Comparison of ENCODE assay signal across 19 cellular contexts in the genomic region with DNA sequence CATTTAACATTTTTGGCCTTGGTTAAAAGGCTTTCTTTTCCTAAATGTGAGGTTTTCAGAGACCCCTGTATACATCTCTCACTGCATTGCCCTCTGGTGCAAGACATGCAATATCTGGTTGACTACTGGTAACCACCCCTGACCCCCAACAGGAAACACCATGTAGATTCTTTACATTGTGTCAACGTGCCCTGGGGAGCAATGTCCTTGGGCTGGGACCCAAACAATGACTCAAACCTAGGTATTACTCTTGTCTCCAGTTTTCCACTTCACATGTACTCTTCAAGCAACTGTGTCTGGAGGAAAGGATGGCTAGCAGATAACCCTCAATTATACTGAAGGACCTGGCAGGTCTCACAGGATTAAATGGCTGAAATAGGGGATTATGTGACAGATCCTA. TPM values are rescaled to one million over a fixed set of nuclear protein-coding genes. Genes with fewer than 3 reads are reported as not detected.
"Had no signal": no experiment of that assay in that cellular context is flagged by ENCODE, and none has a peak within 500 bp of the region (broad histone marks: within the 10 kb centered on the region; RNA-seq: fewer than 3 reads in every experiment).

No MANE protein-coding gene starts in this region.

- H3K4me3 ChIP-seq: hepatocyte, ovary had no signal

- H3K27ac Mint-ChIP-seq: activated CD4-positive, alpha-beta memory T cell treated with anti-CD3 and anti-CD28 coated beads for 36 hours; activated CD4-positive, alpha-beta T cell treated with anti-CD3 and anti-CD28 coated beads for 36 hours; activated CD8-positive, alpha-beta memory T cell treated with anti-CD3 and anti-CD28 coated beads, Interleukin-2, amount 10 ng/mL, durations not matched to agents 7 days and 5 days; T-helper 17 cell had no signal

- H3K27me3 ChIP-seq: ovary had no signal

- H3K36me3 ChIP-seq: esophagus muscularis mucosa, ovary, stomach, thoracic aorta, WERI-Rb-1 had no signal

- DNase-seq: activated CD4-positive, alpha-beta memory T cell treated with anti-CD3 and anti-CD28 coated beads for 36 hours; activated CD4-positive, alpha-beta T cell treated with anti-CD3 and anti-CD28 coated beads for 36 hours; activated CD8-positive, alpha-beta memory T cell treated with anti-CD3 and anti-CD28 coated beads, Interleukin-2, amount 10 ng/mL, durations not matched to agents 7 days and 5 days; activated effector memory CD4-positive, alpha-beta T cell treated with Interleukin-2 at 50 U/mL for 16 hours; activated naive CD4-positive, alpha-beta T cell treated with anti-CD3 and anti-CD28 coated beads, Interleukin-2, amount 50 U/mL, for 16 hours; activated T-cell treated with anti-CD3 and anti-CD28 coated beads, Interleukin-2, amount 50 U/mL, for 1 hour; caudate nucleus; kidney glomerular epithelial cell; left ventricle myocardium superior; mesenchymal stem cell; ovary; stimulated activated CD4-positive, alpha-beta T cell treated with anti-CD3 and anti-CD28 coated beads, Interleukin-1b, Interleukin-23, amount 100 ng/mL, for 48 hours; stomach; T-helper 17 cell; WERI-Rb-1 had no signal

- H3K4me3 Mint-ChIP-seq: activated CD4-positive, alpha-beta memory T cell treated with anti-CD3 and anti-CD28 coated beads for 36 hours; activated CD4-positive, alpha-beta T cell treated with anti-CD3 and anti-CD28 coated beads for 36 hours; activated CD8-positive, alpha-beta memory T cell treated with anti-CD3 and anti-CD28 coated beads, Interleukin-2, amount 10 ng/mL, durations not matched to agents 7 days and 5 days; T-helper 17 cell had no signal

- ATAC-seq: activated CD4-positive, alpha-beta T cell treated with anti-CD3 and anti-CD28 coated beads for 36 hours; activated CD8-positive, alpha-beta memory T cell treated with anti-CD3 and anti-CD28 coated beads, Interleukin-2, amount 10 ng/mL, durations not matched to agents 7 days and 5 days; left ventricle myocardium superior; T-helper 17 cell had no signal

- H3K9me3 ChIP-seq: esophagus muscularis mucosa, ovary, thoracic aorta had no signal

RNA-seq across cellular contexts. Expression of gene GPR83, which starts 1.1 kb away (rescaled TPM):
- total RNA-seq: activated CD4-positive, alpha-beta memory T cell treated with anti-CD3 and anti-CD28 coated beads for 36 hours; hepatocyte; ureter had no signal
- polyA plus RNA-seq: hepatocyte had no signal
